In the genomic region with DNA sequence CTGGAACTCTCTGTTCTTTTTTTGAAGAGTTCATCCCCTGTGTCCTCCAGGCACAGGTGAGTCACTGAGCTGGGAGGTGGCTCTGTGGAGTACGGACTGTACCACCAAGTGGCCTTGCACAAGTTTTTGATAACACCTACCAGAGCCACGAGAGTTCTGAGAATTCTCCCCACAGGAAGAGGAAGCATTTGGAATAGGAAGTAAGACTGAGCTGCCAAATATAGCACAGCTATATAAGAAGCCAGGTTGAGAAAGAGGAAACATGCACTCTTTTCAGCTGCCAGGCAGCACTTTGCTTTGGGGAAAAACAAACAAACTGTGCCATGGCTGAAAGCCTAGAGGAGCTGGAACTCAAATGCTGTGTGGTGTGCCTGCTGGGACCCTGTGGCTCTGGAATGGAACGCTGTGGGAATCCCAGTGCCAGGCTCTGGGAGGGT, we compare ENCODE assay signal across 8 cellular contexts.
DNase-seq lines count a peak whose midpoint lies in the region; ATAC-seq, FAIRE-seq and TF ChIP-seq lines count a peak whose summit lies in the region.

No MANE protein-coding gene starts in this region.

- H3K27ac Mint-ChIP-seq in CD4-positive, alpha-beta memory T cell, result peak overlapping the region; percentile 68 to 94 (median 90)
- H3K27ac Mint-ChIP-seq in naive B cell, result peak overlapping the region; percentile 96 to 100 (median 97)

- H3K4ac ChIP-seq in H1 (replicated peaks; ENCODE audit: insufficient read length, low read depth, low read length), result no peak overlapping the region
- no peak overlapping the region for H3K4ac ChIP-seq in neuronal stem cell (ENCODE audit: low read length)

- H3K14ac ChIP-seq in H1 (ENCODE audit: insufficient read length) (no peak overlapping the region), neuronal stem cell (ENCODE audit: low read length) (no peak overlapping the region)

- H2AK5ac ChIP-seq in H1 (ENCODE audit: low read depth, low read length), result no peak overlapping the region
- no peak overlapping the region for H2AK5ac ChIP-seq in neuronal stem cell (ENCODE audit: low read depth, low read length)

- H3K4me3 ChIP-seq in CD4-positive, alpha-beta memory T cell (ENCODE audit: low read length in 2 of 2), result peak overlapping the region in 1 of 2 donors; percentile 15
- H3K4me3 ChIP-seq in H1 (ENCODE audit: extremely low read depth in 1 of 4, insufficient read depth in 2 of 4, low read depth in 3 of 4, low read length in 4 of 4), result no peak overlapping the region
- no peak overlapping the region for H3K4me3 ChIP-seq in neuronal stem cell (ENCODE audit: low read length in 2 of 2)

- H3K23ac ChIP-seq in H1 (ENCODE audit: insufficient read length), result no peak overlapping the region
- no peak overlapping the region for H3K23ac ChIP-seq in neuronal stem cell (ENCODE audit: low read depth, low read length, poor library complexity)

- H2BK5ac ChIP-seq in H1 (ENCODE audit: low read depth, low read length) (no peak overlapping the region), neuronal stem cell (ENCODE audit: low read length) (no peak overlapping the region)

- H3K36me3 ChIP-seq in CD4-positive, alpha-beta memory T cell (ENCODE audit: insufficient read depth, low read length), result peaks cover 11% of the 10 kb centered on the region
- no peaks in the 10 kb centered on the region for H3K36me3 ChIP-seq in H1 (ENCODE audit: control insufficient read depth in 2 of 4, insufficient read depth in 4 of 4, low read length in 3 of 4)
- H3K36me3 ChIP-seq in neuronal stem cell (replicated peaks in 1 of 2; ENCODE audit: control insufficient read depth in 2 of 2, insufficient read depth in 2 of 2, low read length in 2 of 2), result no peaks in the 10 kb centered on the region

- no peak for TF ChIP-seq RAD21 in H1 (IDR thresholded peaks at IDR 0.05 in 1 of 2, conservative IDR thresholded peaks at IDR 0.05 in 1 of 2; ENCODE audit: low read depth in 2 of 2, low read length in 2 of 2)

- H3K18ac ChIP-seq in H1 (ENCODE audit: extremely low read depth, low read length), result 0 out of 2 replicates have a peak overlapping the region, but pooled peaks have one; percentile 29
- no peak overlapping the region for H3K18ac ChIP-seq in neuronal stem cell (ENCODE audit: low read length)

- no peak for TF ChIP-seq CTCF in H1 (IDR thresholded peaks at IDR 0.05; ENCODE audit: control extremely low read depth in 1 of 3, insufficient read depth in 1 of 3, low read depth in 1 of 3, low read length in 3 of 3)

- FAIRE-seq in H1 (lab: Jason Lieb, UNC), result no peak

- H3K27me3 Mint-ChIP-seq in CD4-positive, alpha-beta memory T cell, result no peaks in the 10 kb centered on the region
- no peaks in the 10 kb centered on the region for H3K27me3 Mint-ChIP-seq in naive B cell

- CTCF ChIA-PET in CD4-positive, alpha-beta memory T cell (lab: Charles Lee; ENCODE audit: partially characterized antibody), result interaction anchor here (0.7 to 5.7 kb wide), 6 partner anchors 12 to 149 kb away, joined by 3 to 37 read pairs (median 16); no protein-coding TSS in a partner anchor
- CTCF ChIA-PET in H1 (lab: Charles Lee; ENCODE audit: partially characterized antibody), result interaction anchor here (0.6 to 7.6 kb wide), 6 partner anchors 11 to 137 kb away, joined by 3 to 49 read pairs (median 5); no protein-coding TSS in a partner anchor

- peaks cover 4 to 6% of the 10 kb centered on the region in 2 donors for H3K36me3 Mint-ChIP-seq in CD4-positive, alpha-beta memory T cell
- no peaks in the 10 kb centered on the region for H3K36me3 Mint-ChIP-seq in naive B cell

- no peaks in the 10 kb centered on the region for H4K20me1 ChIP-seq in H1 (replicated peaks in 1 of 2; ENCODE audit: control insufficient read depth in 1 of 2, insufficient read depth in 2 of 2, low read length in 2 of 2)

- H2BK12ac ChIP-seq in H1 (ENCODE audit: low read depth, low read length) (no peak overlapping the region), neuronal stem cell (ENCODE audit: low read length) (no peak overlapping the region)

- no peaks in the 10 kb centered on the region for H3K79me2 ChIP-seq in H1 (ENCODE audit: control insufficient read depth in 1 of 2, insufficient read depth in 2 of 2, low read length in 2 of 2)

- no peak for TF ChIP-seq POLR2A in H1 (IDR thresholded peaks at IDR 0.05; ENCODE audit: control extremely low read depth in 1 of 2, low read depth in 2 of 2, low read length in 2 of 2)

- no peaks in the 10 kb centered on the region for H3K9me3 ChIP-seq in CD4-positive, alpha-beta memory T cell (ENCODE audit: control insufficient read depth in 1 of 2, low read length in 2 of 2)
- no peaks in the 10 kb centered on the region for H3K9me3 ChIP-seq in H1 (ENCODE audit: insufficient read depth in 2 of 2, low read depth in 1 of 2, low read length in 1 of 2)
- no peaks in the 10 kb centered on the region for H3K9me3 ChIP-seq in neuronal stem cell (replicated peaks in 1 of 2; ENCODE audit: control insufficient read depth in 2 of 2, insufficient read depth in 1 of 2, low read depth in 1 of 2, low read length in 2 of 2)

- no peaks in the 10 kb centered on the region for H3K9me3 Mint-ChIP-seq in CD4-positive, alpha-beta memory T cell
- no peaks in the 10 kb centered on the region for H3K9me3 Mint-ChIP-seq in naive B cell

- no peak overlapping the region for H3K56ac ChIP-seq in H1 (replicated peaks; ENCODE audit: insufficient read length, low read depth, low read length)

- H2AFZ ChIP-seq in H1 (ENCODE audit: low read length) (peak overlapping the region; percentile 82; the same call in 1 of the 2 replicates), neuronal stem cell (ENCODE audit: low read length) (no peak overlapping the region)

- H2BK20ac ChIP-seq in H1 (ENCODE audit: low read length), result no peak overlapping the region

- DNase-seq in CD4-positive, alpha-beta memory T cell, result peak in 4 of 5 donors; percentile 30 to 74 (median 42)
- DNase-seq in SKM-1 treated with dmso at 0.1 percent for 144 hours (lab: John Stamatoyannopoulos, UW; ENCODE audit: unreplicated experiment), result peak; percentile 98
- no peak for DNase-seq in H1 (ENCODE audit: low read depth in 1 of 2, low spot score in 2 of 2)
- peak; percentile 66 for DNase-seq in naive B cell
- no peak for DNase-seq in neuronal stem cell (ENCODE audit: low spot score)

- no peak overlapping the region for H4K5ac ChIP-seq in H1 (ENCODE audit: insufficient read length, low read depth, low read length)

- H3K4me3 Mint-ChIP-seq in CD4-positive, alpha-beta memory T cell, result peak overlapping the region; percentile 61 to 82 (median 75)
- H3K4me3 Mint-ChIP-seq in naive B cell, result peak overlapping the region; percentile 1 to 87 (median 70)

- POLR2A ChIA-PET in CD4-positive, alpha-beta memory T cell (lab: Charles Lee; ENCODE audit: partially characterized antibody), result interaction anchor here (0.7 to 5.2 kb wide), 17 partner anchors 8 to 162 kb away, joined by 3 to 25 read pairs (median 3); no protein-coding TSS in a partner anchor
- POLR2A ChIA-PET in H1 (lab: Charles Lee; ENCODE audit: partially characterized antibody), result no interaction called here

- peak overlapping the region; percentile 58 for H3K27ac ChIP-seq in CD4-positive, alpha-beta memory T cell (ENCODE audit: low read depth, low read length)
- H3K27ac ChIP-seq in H1 (ENCODE audit: low read depth, low read length) (no peak overlapping the region), neuronal stem cell (replicated peaks; ENCODE audit: low read length) (no peak overlapping the region)

- no peaks in the 10 kb centered on the region for H3K27me3 ChIP-seq in CD4-positive, alpha-beta memory T cell (ENCODE audit: insufficient read depth, low read length)
- no peaks in the 10 kb centered on the region for H3K27me3 ChIP-seq in H1 (replicated peaks in 1 of 4; ENCODE audit: control insufficient read depth in 3 of 4, extremely low read depth in 1 of 4, insufficient read depth in 3 of 4, low read length in 3 of 4)
- H3K27me3 ChIP-seq in neuronal stem cell (ENCODE audit: control insufficient read depth in 3 of 3, insufficient read depth in 3 of 3, low read depth in 1 of 3, low read length in 3 of 3), result no peaks in the 10 kb centered on the region

- H4K8ac ChIP-seq in H1 (ENCODE audit: extremely low read depth, insufficient read depth, low read length) (no peak overlapping the region), neuronal stem cell (ENCODE audit: low read depth, low read length) (no peak overlapping the region)

- intact Hi-C loops in CD4-positive, alpha-beta memory T cell (cut with micrococcal nuclease), result loop anchor here (2.0 kb wide), 1 partner anchor 14 kb away; no protein-coding TSS in a partner anchor

- no peak overlapping the region for H3K9ac ChIP-seq in H1 (replicated peaks in 1 of 4; ENCODE audit: extremely low read depth in 1 of 4, low read depth in 3 of 4, low read length in 3 of 4)
- H3K9ac ChIP-seq in neuronal stem cell (ENCODE audit: low read depth, low read length, poor library complexity), result no peak overlapping the region

- no peak for TF ChIP-seq EP300 in H1 (IDR thresholded peaks at IDR 0.05; ENCODE audit: borderline replicate concordance in 1 of 2, low read depth in 2 of 2, low read length in 2 of 2)

- ATAC-seq in HG02610 (IDR thresholded peaks at IDR 0.05; ENCODE audit: unreplicated experiment), result peak; percentile 26
- peak; percentile 89 for ATAC-seq in naive B cell (ENCODE audit: low read depth in 2 of 2)
- no peak for ATAC-seq in HG03097 (IDR thresholded peaks at IDR 0.05; ENCODE audit: low FRiP score, unreplicated experiment)
- ATAC-seq in GM21360 (IDR thresholded peaks at IDR 0.05; ENCODE audit: unreplicated experiment), result no peak

- H3K23me2 ChIP-seq in H1 (ENCODE audit: low read depth, low read length), result no peaks in the 10 kb centered on the region

- H3K79me1 ChIP-seq in H1 (ENCODE audit: low read depth, low read length) (no peaks in the 10 kb centered on the region), neuronal stem cell (ENCODE audit: low read depth, low read length) (no peaks in the 10 kb centered on the region)

- H2BK120ac ChIP-seq in H1 (replicated peaks; ENCODE audit: low read depth, low read length) (no peak overlapping the region), neuronal stem cell (ENCODE audit: low read depth, low read length) (no peak overlapping the region)

- H2BK15ac ChIP-seq in H1 (ENCODE audit: low read length), result no peak overlapping the region
- no peak overlapping the region for H2BK15ac ChIP-seq in neuronal stem cell (ENCODE audit: low read length)

- H3K4me2 ChIP-seq in H1 (ENCODE audit: insufficient read depth in 1 of 2, low read depth in 2 of 2, low read length in 2 of 2), result no peak overlapping the region
- no peak overlapping the region for H3K4me2 ChIP-seq in neuronal stem cell (ENCODE audit: insufficient read depth, low read length, poor library complexity, severe bottlenecking)

- peaks cover 59 to 90% (median 70%) of the 10 kb centered on the region in 4 donors for H3K4me1 Mint-ChIP-seq in CD4-positive, alpha-beta memory T cell
- peaks cover 49 to 68% (median 68%) of the 10 kb centered on the region in 3 donors for H3K4me1 Mint-ChIP-seq in naive B cell

- H4K91ac ChIP-seq in H1 (replicated peaks; ENCODE audit: insufficient read length, low read length) (no peak overlapping the region), neuronal stem cell (ENCODE audit: low read depth, low read length, poor library complexity) (no peak overlapping the region)

- 83% methylated on average over 3 of the region's 3 CpGs; no CpG with 5 or more reads in 1 of the 2 experiments for WGBS in H1 (ENCODE audit: extremely low coverage in 1 of 2, insufficient coverage in 1 of 2, insufficient read length in 1 of 2, insufficient replicate concordance in 2 of 2, low coverage in 1 of 2, low lambda C conversion rate in 2 of 2, missing lambda C conversion rate in 1 of 2), 2 experiments
- WGBS in neuronal stem cell (ENCODE audit: extremely low coverage in 2 of 2, insufficient read length in 2 of 2, insufficient replicate concordance in 1 of 2), 2 donors, result no CpG with 5 or more reads among the region's 3 CpGs

- peaks cover 73% of the 10 kb centered on the region for H3K4me1 ChIP-seq in CD4-positive, alpha-beta memory T cell (ENCODE audit: insufficient read depth, low read length)
- peaks cover 0 to 4% (median 2%) of the 10 kb centered on the region in 4 experiments; a peak in 2 of 7 replicates for H3K4me1 ChIP-seq in H1 (replicated peaks in 1 of 4; ENCODE audit: control insufficient read depth in 3 of 4, insufficient read depth in 4 of 4, low read length in 3 of 4)
- H3K4me1 ChIP-seq in neuronal stem cell (ENCODE audit: control insufficient read depth in 2 of 2, insufficient read depth in 1 of 2, low read depth in 1 of 2, low read length in 2 of 2), result peaks cover 6 to 11% of the 10 kb centered on the region in 2 donors

Comparison
In these comparisons a context has a peak if more than half of its experiments do, and no peak if none do; other contexts are left out.
1. DNase-seq: peak in CD4-positive, alpha-beta memory T cell (4 of 5), SKM-1 treated with dmso at 0.1 percent for 144 hours (single experiment) and naive B cell (single experiment); none in H1 (0 of 2) and neuronal stem cell (single experiment).
2. ATAC-seq: peak in HG02610 (single experiment) and naive B cell (2 of 2); none in HG03097 (single experiment) and GM21360 (single experiment).